ENCODE assay signal across 11 cellular contexts in the genomic region with DNA sequence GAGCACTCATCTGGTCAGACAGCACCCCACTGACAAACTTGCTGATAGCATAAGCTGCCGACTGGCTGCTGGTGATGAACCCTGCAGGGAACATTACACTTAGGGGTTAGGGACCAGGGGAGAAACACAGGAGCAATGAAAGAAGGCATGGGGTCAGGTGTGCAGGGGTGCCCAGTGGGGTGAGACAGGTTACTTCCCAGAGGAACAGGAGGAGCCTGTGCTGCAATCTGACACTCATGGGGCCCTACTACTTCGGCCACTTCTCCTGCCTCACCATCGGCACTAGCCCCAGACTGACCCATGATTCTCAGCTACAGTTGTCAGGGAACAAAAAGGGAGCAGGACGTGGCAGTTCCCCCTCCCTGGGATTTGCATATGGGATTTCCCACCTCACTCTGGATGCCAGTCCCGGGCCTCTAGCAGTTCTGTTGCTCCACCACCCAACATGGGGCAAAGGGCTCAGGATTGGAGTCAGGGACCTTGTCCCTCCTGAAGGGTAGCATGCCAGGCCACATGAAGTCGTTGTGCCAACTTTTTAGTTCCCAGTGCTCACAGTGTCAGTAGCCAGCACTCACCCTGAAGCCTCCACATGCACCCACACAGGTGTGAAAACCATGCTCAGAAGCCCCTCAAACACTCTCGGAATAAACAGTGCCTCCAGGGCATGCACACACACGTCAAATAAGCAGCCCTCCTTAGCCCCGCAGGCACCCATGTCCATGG. TPM values are rescaled to one million over a fixed set of nuclear protein-coding genes. Genes with fewer than 3 reads are reported as not detected.
DNase-seq lines count a peak whose midpoint lies in the region; ATAC-seq, FAIRE-seq and TF ChIP-seq lines count a peak whose summit lies in the region.
"Had no signal": no experiment of that assay in that cellular context is flagged by ENCODE, and none has a peak within 500 bp of the region (broad histone marks: within the 10 kb centered on the region; RNA-seq: fewer than 3 reads in every experiment).

No MANE protein-coding gene starts in this region.

- ATAC-seq in WTC11: no peak

- intact Hi-C loops in kidney (cut with DNase I): no loop called here

- H3K27ac Mint-ChIP-seq in WTC11: peak overlapping the region; percentile 78

- H3K4me1 ChIP-seq in HUES64 (ENCODE audit: insufficient read depth, low read length) (peaks cover 12% of the 10 kb centered on the region), kidney (ENCODE audit: control insufficient read depth in 1 of 2, insufficient read depth in 1 of 2, low read depth in 1 of 2, low read length in 2 of 2) (peaks cover 40 to 42% of the 10 kb centered on the region in 2 donors)

- no peaks in the 10 kb centered on the region for H3K9me3 ChIP-seq in HUES64 (ENCODE audit: insufficient read depth, low read depth, low read length)
- no peaks in the 10 kb centered on the region for H3K9me3 ChIP-seq in kidney (ENCODE audit: control insufficient read depth in 1 of 2, low read length in 2 of 2)
- H3K9me3 ChIP-seq: SJSA1 had no signal

- peaks cover 38% of the 10 kb centered on the region for H3K36me3 Mint-ChIP-seq in WTC11

- H3K36me3 ChIP-seq in HUES64 (ENCODE audit: insufficient read depth, low read length) (peaks cover 55% of the 10 kb centered on the region), kidney (ENCODE audit: control insufficient read depth in 1 of 2, insufficient read depth in 2 of 2, low read length in 2 of 2) (peaks cover 26 to 35% of the 10 kb centered on the region in 2 donors)

- FAIRE-seq in kidney (lab: Jason Lieb, UNC) (no peak), frontal cortex (lab: Jason Lieb, UNC) (no peak), HTR-8/SVneo (lab: Jason Lieb, UNC) (no peak)

- CTCF ChIA-PET in WTC11 (lab: Charles Lee): no interaction called here

- 80% methylated on average over 9 of the region's 9 CpGs for WGBS in HUES64

- TF ChIP-seq CTCF in WTC11 (IDR thresholded peaks at IDR 0.05): no peak
- no peak for TF ChIP-seq CTCF in kidney (IDR thresholded peaks at IDR 0.05; ENCODE audit: borderline replicate concordance, extremely low read depth, insufficient read depth)

- peak overlapping the region; percentile 76 for H3K4me3 Mint-ChIP-seq in WTC11

- POLR2A ChIA-PET in WTC11 (lab: Charles Lee): no interaction called here

- H3K9ac ChIP-seq in HUES64 (ENCODE audit: low read depth, low read length) (0 out of 2 replicates have a peak overlapping the region, but pooled peaks have one; percentile 86), kidney (ENCODE audit: low read length in 2 of 2) (peak overlapping the region; percentile 67 to 89)

- DNase-seq in WTC11 (ENCODE audit: low spot score) (no peak), kidney (no peak), kidney glomerular epithelial cell (lab: John Stamatoyannopoulos, UW) (no peak), AML-193 (lab: John Stamatoyannopoulos, UW) (no peak), frontal cortex (ENCODE audit: low spot score in 2 of 2) (no peak), HTR-8/SVneo (ENCODE audit: insufficient read length, low spot score) (no peak)
- DNase-seq: GOT3, NCI-H2081 treated with DMSO at 0.1 percent for 48 hours had no signal

- H3K27ac ChIP-seq in HUES64 (ENCODE audit: low read depth, low read length): no peak overlapping the region
- peak overlapping the region; percentile 36 to 69 for H3K27ac ChIP-seq in kidney (ENCODE audit: low read depth in 2 of 2, low read length in 2 of 2)
- H3K27ac ChIP-seq in skin epidermis: peak overlapping the region in 12 of 21 experiments; percentile 14 to 95 (median 86)
- H3K27ac ChIP-seq: SJSA1 had no signal

- H3K27me3 Mint-ChIP-seq in WTC11 (ENCODE audit: low read depth): no peaks in the 10 kb centered on the region

- no peaks in the 10 kb centered on the region for H3K9me3 Mint-ChIP-seq in WTC11

- H3K4me3 ChIP-seq in HUES64 (ENCODE audit: low read length) (peak overlapping the region; percentile 87), kidney (ENCODE audit: low read length in 2 of 2) (peak overlapping the region; percentile 78 to 91), skin epidermis (no peak overlapping the region)
- H3K4me3 ChIP-seq: SJSA1 had no signal

- peaks cover 19% of the 10 kb centered on the region for H3K4me1 Mint-ChIP-seq in WTC11

- no peaks in the 10 kb centered on the region for H3K27me3 ChIP-seq in HUES64 (ENCODE audit: insufficient read depth, low read length)
- H3K27me3 ChIP-seq: SJSA1 had no signal

TF ChIP-seq in WTC11, 78 proteins besides CTCF, POLR2A, EP300 and RAD21:
- TF ChIP-seq, protein P1, sequence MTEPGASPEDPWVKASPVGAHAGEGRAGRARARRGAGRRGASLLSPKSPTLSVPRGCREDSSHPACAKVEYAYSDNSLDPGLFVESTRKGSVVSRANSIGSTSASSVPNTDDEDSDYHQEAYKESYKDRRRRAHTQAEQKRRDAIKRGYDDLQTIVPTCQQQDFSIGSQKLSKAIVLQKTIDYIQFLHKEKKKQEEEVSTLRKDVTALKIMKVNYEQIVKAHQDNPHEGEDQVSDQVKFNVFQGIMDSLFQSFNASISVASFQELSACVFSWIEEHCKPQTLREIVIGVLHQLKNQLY (CRISPR knock-in tag; IDR thresholded peaks at IDR 0.05): no peak
- TF ChIP-seq ESRRA (CRISPR knock-in tag; IDR thresholded peaks at IDR 0.05; ENCODE audit: borderline replicate concordance) (no peak), OVOL2 (CRISPR knock-in tag; IDR thresholded peaks at IDR 0.05; ENCODE audit: borderline replicate concordance) (no peak), ZNF396 (CRISPR knock-in tag; IDR thresholded peaks at IDR 0.05; ENCODE audit: borderline replicate concordance) (no peak), NR2C2 (CRISPR knock-in tag; IDR thresholded peaks at IDR 0.05) (no peak), JUN (CRISPR knock-in tag; IDR thresholded peaks at IDR 0.05) (no peak), HMGA2 (CRISPR knock-in tag; IDR thresholded peaks at IDR 0.05) (no peak)
- TF ChIP-seq, protein P2, sequence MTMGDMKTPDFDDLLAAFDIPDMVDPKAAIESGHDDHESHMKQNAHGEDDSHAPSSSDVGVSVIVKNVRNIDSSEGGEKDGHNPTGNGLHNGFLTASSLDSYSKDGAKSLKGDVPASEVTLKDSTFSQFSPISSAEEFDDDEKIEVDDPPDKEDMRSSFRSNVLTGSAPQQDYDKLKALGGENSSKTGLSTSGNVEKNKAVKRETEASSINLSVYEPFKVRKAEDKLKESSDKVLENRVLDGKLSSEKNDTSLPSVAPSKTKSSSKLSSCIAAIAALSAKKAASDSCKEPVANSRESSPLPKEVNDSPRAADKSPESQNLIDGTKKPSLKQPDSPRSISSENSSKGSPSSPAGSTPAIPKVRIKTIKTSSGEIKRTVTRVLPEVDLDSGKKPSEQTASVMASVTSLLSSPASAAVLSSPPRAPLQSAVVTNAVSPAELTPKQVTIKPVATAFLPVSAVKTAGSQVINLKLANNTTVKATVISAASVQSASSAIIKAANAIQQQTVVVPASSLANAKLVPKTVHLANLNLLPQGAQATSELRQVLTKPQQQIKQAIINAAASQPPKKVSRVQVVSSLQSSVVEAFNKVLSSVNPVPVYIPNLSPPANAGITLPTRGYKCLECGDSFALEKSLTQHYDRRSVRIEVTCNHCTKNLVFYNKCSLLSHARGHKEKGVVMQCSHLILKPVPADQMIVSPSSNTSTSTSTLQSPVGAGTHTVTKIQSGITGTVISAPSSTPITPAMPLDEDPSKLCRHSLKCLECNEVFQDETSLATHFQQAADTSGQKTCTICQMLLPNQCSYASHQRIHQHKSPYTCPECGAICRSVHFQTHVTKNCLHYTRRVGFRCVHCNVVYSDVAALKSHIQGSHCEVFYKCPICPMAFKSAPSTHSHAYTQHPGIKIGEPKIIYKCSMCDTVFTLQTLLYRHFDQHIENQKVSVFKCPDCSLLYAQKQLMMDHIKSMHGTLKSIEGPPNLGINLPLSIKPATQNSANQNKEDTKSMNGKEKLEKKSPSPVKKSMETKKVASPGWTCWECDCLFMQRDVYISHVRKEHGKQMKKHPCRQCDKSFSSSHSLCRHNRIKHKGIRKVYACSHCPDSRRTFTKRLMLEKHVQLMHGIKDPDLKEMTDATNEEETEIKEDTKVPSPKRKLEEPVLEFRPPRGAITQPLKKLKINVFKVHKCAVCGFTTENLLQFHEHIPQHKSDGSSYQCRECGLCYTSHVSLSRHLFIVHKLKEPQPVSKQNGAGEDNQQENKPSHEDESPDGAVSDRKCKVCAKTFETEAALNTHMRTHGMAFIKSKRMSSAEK (CRISPR knock-in tag; IDR thresholded peaks at IDR 0.05; ENCODE audit: borderline replicate concordance): no peak
- TF ChIP-seq, protein P3, sequence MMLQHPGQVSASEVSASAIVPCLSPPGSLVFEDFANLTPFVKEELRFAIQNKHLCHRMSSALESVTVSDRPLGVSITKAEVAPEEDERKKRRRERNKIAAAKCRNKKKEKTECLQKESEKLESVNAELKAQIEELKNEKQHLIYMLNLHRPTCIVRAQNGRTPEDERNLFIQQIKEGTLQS (CRISPR knock-in tag; conservative IDR thresholded peaks at IDR 0.05): no peak
- TF ChIP-seq, protein P4, sequence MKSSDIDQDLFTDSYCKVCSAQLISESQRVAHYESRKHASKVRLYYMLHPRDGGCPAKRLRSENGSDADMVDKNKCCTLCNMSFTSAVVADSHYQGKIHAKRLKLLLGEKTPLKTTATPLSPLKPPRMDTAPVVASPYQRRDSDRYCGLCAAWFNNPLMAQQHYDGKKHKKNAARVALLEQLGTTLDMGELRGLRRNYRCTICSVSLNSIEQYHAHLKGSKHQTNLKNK (CRISPR knock-in tag; IDR thresholded peaks at IDR 0.05): no peak

RNA-seq across cellular contexts. Expression of a gene that starts 2.2 kb away (rescaled TPM):
- 31.1 TPM for polyA plus RNA-seq in HUES64 (2013, experiment 1 of 2)
- polyA plus RNA-seq in HUES64 (2013, experiment 2 of 2): 35.1 TPM
- 48.6 to 57.0 TPM (median 54.5 TPM) in 3 replicates for total RNA-seq in WTC11 (2021)
- 49.5 TPM for total RNA-seq in kidney
- polyA plus RNA-seq in kidney (ENCODE audit: insufficient read depth, low read depth, low replicate concordance): 115 TPM
- total RNA-seq in frontal cortex: 7.7 TPM

RNA-seq across cellular contexts. Expression of a gene that starts 9.9 kb away (rescaled TPM):
- 89.1 TPM for polyA plus RNA-seq in HUES64 (2013, experiment 1 of 2)
- polyA plus RNA-seq in HUES64 (2013, experiment 2 of 2): 83.6 TPM
- 65.1 to 75.7 TPM (median 65.5 TPM) in 3 replicates for total RNA-seq in WTC11 (2021)
- total RNA-seq in kidney: 82.6 TPM
- 136 TPM for polyA plus RNA-seq in kidney (ENCODE audit: insufficient read depth, low read depth, low replicate concordance)
- 68.1 TPM for total RNA-seq in frontal cortex

RNA-seq across cellular contexts. Expression of a gene that starts 10.4 kb away (rescaled TPM):
- polyA plus RNA-seq in HUES64 (2013, experiment 1 of 2): 1,112 TPM
- 1,192 TPM for polyA plus RNA-seq in HUES64 (2013, experiment 2 of 2)
- total RNA-seq in WTC11 (2021) (1,349 to 1,504 TPM (median 1,464 TPM) in 3 replicates), kidney (852 TPM), frontal cortex (1,027 TPM)
- polyA plus RNA-seq in kidney (ENCODE audit: insufficient read depth, low read depth, low replicate concordance): 1,047 TPM

RNA-seq across cellular contexts. Expression of a gene that starts 28.5 kb away (rescaled TPM):
- polyA plus RNA-seq in HUES64 (2013, experiment 1 of 2): 150 TPM
- polyA plus RNA-seq in HUES64 (2013, experiment 2 of 2): 137 TPM
- total RNA-seq in WTC11 (2021) (212 to 276 TPM (median 218 TPM) in 3 replicates), kidney (187 TPM), frontal cortex (44.0 TPM)
- polyA plus RNA-seq in kidney (ENCODE audit: insufficient read depth, low read depth, low replicate concordance): 69.0 TPM

RNA-seq across cellular contexts. Expression of a gene that starts 30.6 kb away (rescaled TPM):
- 16.9 TPM for polyA plus RNA-seq in HUES64 (2013, experiment 1 of 2)
- polyA plus RNA-seq in HUES64 (2013, experiment 2 of 2): 17.1 TPM
- total RNA-seq in WTC11 (2021): 39.1 to 42.1 TPM (median 41.7 TPM) in 3 replicates
- 45.0 TPM for total RNA-seq in kidney
- 19.8 TPM for polyA plus RNA-seq in kidney (ENCODE audit: insufficient read depth, low read depth, low replicate concordance)
- 23.6 TPM for total RNA-seq in frontal cortex

Comparison
In these comparisons a context has a peak if more than half of its experiments do, and no peak if none do; other contexts are left out.
1. H3K4me3 ChIP-seq: peak in HUES64 (single experiment) and kidney (2 of 2); none in skin epidermis (0 of 7).